In genomic region chr4:18020671-18021469, GRCh38 we compare ENCODE assay signal across 8 cellular contexts. TPM values are rescaled to one million over a fixed set of nuclear protein-coding genes. Genes with fewer than 3 reads are reported as not detected.
DNase-seq lines count a peak whose midpoint lies in the region; ATAC-seq, FAIRE-seq and TF ChIP-seq lines count a peak whose summit lies in the region.

No MANE protein-coding gene starts in this region.

- H2BK120ac ChIP-seq in H1 (replicated peaks; ENCODE audit: low read depth, low read length): no peak overlapping the region

- peak overlapping the region; percentile 42 for H3K56ac ChIP-seq in H1 (replicated peaks; ENCODE audit: insufficient read length, low read depth, low read length)

- H3K14ac ChIP-seq in H1 (ENCODE audit: insufficient read length): no peak overlapping the region

- no peak; a peak in 1 of 3 replicates for TF ChIP-seq POLR2A in H1 (IDR thresholded peaks at IDR 0.05; ENCODE audit: control extremely low read depth in 1 of 2, low read depth in 2 of 2, low read length in 2 of 2)

- no peak overlapping the region for H2AFZ ChIP-seq in H1 (ENCODE audit: low read length)

- POLR2A ChIA-PET in H1 (lab: Charles Lee; ENCODE audit: partially characterized antibody): interaction anchor here (0.6 to 1.8 kb wide), 4 partner anchors 10 to 572 kb away, joined by 3 to 7 read pairs (median 4); no protein-coding TSS in a partner anchor

- no peaks in the 10 kb centered on the region for H3K4me1 ChIP-seq in H1 (replicated peaks in 1 of 4; ENCODE audit: control insufficient read depth in 3 of 4, insufficient read depth in 4 of 4, low read length in 3 of 4)

- peaks cover 0 to 1% (median 0%) of the 10 kb centered on the region in 7 donors for H3K9me3 Mint-ChIP-seq in CD14-positive monocyte

- no peak for TF ChIP-seq EP300 in H1 (IDR thresholded peaks at IDR 0.05; ENCODE audit: borderline replicate concordance in 1 of 2, low read depth in 2 of 2, low read length in 2 of 2)

- peak overlapping the region; percentile 88 to 97 (median 92) for H3K27ac Mint-ChIP-seq in CD14-positive monocyte

- H3K79me2 ChIP-seq in H1 (ENCODE audit: control insufficient read depth in 1 of 2, insufficient read depth in 2 of 2, low read length in 2 of 2): peaks cover 0 to 48% of the 10 kb centered on the region in 2 experiments; a peak in 3 of 4 replicates

- H4K5ac ChIP-seq in H1 (ENCODE audit: insufficient read length, low read depth, low read length): no peak overlapping the region

- TF ChIP-seq CTCF in CD14-positive monocyte (IDR thresholded peaks at IDR 0.05) (peak; percentile 11), H1 (IDR thresholded peaks at IDR 0.05; ENCODE audit: control extremely low read depth in 1 of 3, insufficient read depth in 1 of 3, low read depth in 1 of 3, low read length in 3 of 3) (no peak)

- no peak for FAIRE-seq in H1 (lab: Jason Lieb, UNC)

- TF ChIP-seq RAD21 in H1 (IDR thresholded peaks at IDR 0.05 in 1 of 2, conservative IDR thresholded peaks at IDR 0.05 in 1 of 2; ENCODE audit: low read depth in 2 of 2, low read length in 2 of 2): no peak

- H3K36me3 ChIP-seq in H1 (ENCODE audit: control insufficient read depth in 2 of 4, insufficient read depth in 4 of 4, low read length in 3 of 4): no peaks in the 10 kb centered on the region

- H3K27ac ChIP-seq in H1 (ENCODE audit: low read depth, low read length): peak overlapping the region; percentile 61; the same call in 1 of the 2 replicates

- H3K23ac ChIP-seq in H1 (ENCODE audit: insufficient read length): no peak overlapping the region

- H2BK12ac ChIP-seq in H1 (ENCODE audit: low read depth, low read length): no peak overlapping the region

- H3K4me3 Mint-ChIP-seq in CD14-positive monocyte: peak overlapping the region; percentile 99 to 100

- no peak overlapping the region for H4K91ac ChIP-seq in H1 (replicated peaks; ENCODE audit: insufficient read length, low read length)

- H3K4me3 ChIP-seq in H1 (ENCODE audit: extremely low read depth in 1 of 4, insufficient read depth in 2 of 4, low read depth in 3 of 4, low read length in 4 of 4): peak overlapping the region; percentile 72 to 98 (median 84)

- DNase-seq in CD14-positive monocyte (ENCODE audit: low spot score): peak; percentile 60
- DNase-seq in NCI-H774 (lab: John Stamatoyannopoulos, UW): peak; percentile 28
- DNase-seq in activated CD8-positive, alpha-beta memory T cell treated with anti-CD3 and anti-CD28 coated beads for 48 hours (ENCODE audit: low read depth in 2 of 3, low spot score in 2 of 3): peak; percentile 15 to 20 (median 17)
- peak; percentile 39 to 77 for DNase-seq in H1 (ENCODE audit: low read depth in 1 of 2, low spot score in 2 of 2)
- peak; percentile 83 for DNase-seq in medulla oblongata (ENCODE audit: extremely low spot score)
- DNase-seq in stimulated activated CD8-positive, alpha-beta memory T cell treated with anti-CD3 and anti-CD28 coated beads, Interleukin-2, amount 100 ng/mL, for 48 hours (ENCODE audit: low read depth in 2 of 2): peak; percentile 17 to 31

- peaks cover 10% of the 10 kb centered on the region; the same call in 1 of the 2 replicates for H3K23me2 ChIP-seq in H1 (ENCODE audit: low read depth, low read length)

- no peaks in the 10 kb centered on the region for H3K79me1 ChIP-seq in H1 (ENCODE audit: low read depth, low read length)

- no peak overlapping the region for H2BK20ac ChIP-seq in H1 (ENCODE audit: low read length)

- H4K8ac ChIP-seq in H1 (ENCODE audit: extremely low read depth, insufficient read depth, low read length): peak overlapping the region; percentile 92; the same call in 1 of the 2 replicates

- H3K4me2 ChIP-seq in H1 (ENCODE audit: insufficient read depth in 1 of 2, low read depth in 2 of 2, low read length in 2 of 2): peak overlapping the region; percentile 87 to 88

- H3K4me1 Mint-ChIP-seq in CD14-positive monocyte: peaks cover 40% of the 10 kb centered on the region

- peak overlapping the region; percentile 56 to 89 (median 78); a peak in 6 of 7 replicates for H3K9ac ChIP-seq in H1 (replicated peaks in 1 of 4; ENCODE audit: extremely low read depth in 1 of 4, low read depth in 3 of 4, low read length in 3 of 4)

- no peak overlapping the region for H2BK15ac ChIP-seq in H1 (ENCODE audit: low read length)

- H3K27me3 ChIP-seq in H1 (replicated peaks in 1 of 4; ENCODE audit: control insufficient read depth in 3 of 4, extremely low read depth in 1 of 4, insufficient read depth in 3 of 4, low read length in 3 of 4): peaks cover 2 to 21% (median 14%) of the 10 kb centered on the region in 4 experiments

- no peak overlapping the region for H2BK5ac ChIP-seq in H1 (ENCODE audit: low read depth, low read length)

- CTCF ChIA-PET in H1 (lab: Charles Lee; ENCODE audit: partially characterized antibody): interaction anchor here (0.7 kb wide), 1 partner anchor 10 kb away, joined by 3 read pairs; no protein-coding TSS in a partner anchor

- no peaks in the 10 kb centered on the region for H3K9me3 ChIP-seq in H1 (ENCODE audit: insufficient read depth in 2 of 2, low read depth in 1 of 2, low read length in 1 of 2)

- intact Hi-C loops in CD14-positive monocyte (cut with micrococcal nuclease): loop anchor here (5.0 kb wide), 2 partner anchors 209 to 444 kb away; partner anchors contain the start of genes DCAF16 (in 2 of the 2), NCAPG (in 2 of the 2) and LAP3 (in 1 of the 2)

- H3K36me3 Mint-ChIP-seq in CD14-positive monocyte: peaks cover 0 to 3% of the 10 kb centered on the region in 2 donors

- no peak overlapping the region for H2AK5ac ChIP-seq in H1 (ENCODE audit: low read depth, low read length)

- peaks cover 4 to 19% (median 17%) of the 10 kb centered on the region in 3 donors for H3K27me3 Mint-ChIP-seq in CD14-positive monocyte (ENCODE audit: low read depth in 3 of 3)

- H3K18ac ChIP-seq in H1 (ENCODE audit: extremely low read depth, low read length): no peak overlapping the region; the same call in 1 of the 2 replicates

- peaks cover 3 to 6% of the 10 kb centered on the region in 2 experiments for H4K20me1 ChIP-seq in H1 (replicated peaks in 1 of 2; ENCODE audit: control insufficient read depth in 1 of 2, insufficient read depth in 2 of 2, low read length in 2 of 2)

- peak; percentile 22 for ATAC-seq in GM19438 (IDR thresholded peaks at IDR 0.05; ENCODE audit: low read depth, unreplicated experiment)
- ATAC-seq in HG03565 (IDR thresholded peaks at IDR 0.05; ENCODE audit: unreplicated experiment): peak; percentile 6

- no peak overlapping the region for H3K4ac ChIP-seq in H1 (replicated peaks; ENCODE audit: insufficient read length, low read depth, low read length)

- 1% methylated on average over 34 of the region's 90 CpGs; no CpG with 5 or more reads in 1 of the 2 experiments for WGBS in H1 (ENCODE audit: extremely low coverage in 1 of 2, insufficient coverage in 1 of 2, insufficient read length in 1 of 2, insufficient replicate concordance in 2 of 2, low coverage in 1 of 2, low lambda C conversion rate in 2 of 2, missing lambda C conversion rate in 1 of 2), 2 experiments

TF ChIP-seq in H1, 55 proteins besides CTCF, POLR2A, EP300 and RAD21:
- TF ChIP-seq USF2 (IDR thresholded peaks at IDR 0.05; ENCODE audit: low read length): peak; percentile 44; the same call in 1 of the 2 replicates
- TF ChIP-seq KDM1A (IDR thresholded peaks at IDR 0.05; ENCODE audit: borderline replicate concordance, low read length): no peak
- peak; percentile 77 for TF ChIP-seq SAP30 (IDR thresholded peaks at IDR 0.05; ENCODE audit: insufficient read depth, insufficient replicate concordance, low read length)
- no peak for TF ChIP-seq KDM5A (IDR thresholded peaks at IDR 0.05; ENCODE audit: low read length)
- no peak for TF ChIP-seq GTF2F1 (IDR thresholded peaks at IDR 0.05; ENCODE audit: borderline replicate concordance, low read depth, low read length)
- peak; percentile 73 to 82; a peak in 3 of 4 replicates for TF ChIP-seq SIN3A (conservative IDR thresholded peaks at IDR 0.05 in 1 of 2, IDR thresholded peaks at IDR 0.05 in 1 of 2; ENCODE audit: low read depth in 1 of 2, low read length in 2 of 2)
TF ChIP-seq in H1: peak in this region for 3.

RNA-seq across cellular contexts. Expression of gene LCORL, which starts 0.7 kb away (rescaled TPM):
- 10 to 100 TPM in 1 of 2 donors, 1 to 10 TPM in 1; 9.6 to 19.1 TPM for polyA plus RNA-seq in CD14-positive monocyte
- total RNA-seq in H1 (2021; fragmentation: NEBNext Ultra II Directional; extraction: Animal tissue kit (Norgen Biotek cat#: 25700)): 19.2 and 20.3 TPM in 2 replicates
- polyA plus RNA-seq in H1 (2011; rRNA removed): 1.8 and 2.2 TPM in 2 replicates
- polyA plus RNA-seq in H1 (2011; cell fraction: cytosol; rRNA removed): 3.3 TPM
- polyA plus RNA-seq in H1 (2011; cell fraction: nucleus; rRNA removed): 3.5 TPM
- 5.3 to 10.7 TPM (median 6.6 TPM) in 4 replicates for polyA plus RNA-seq in H1 (2012, experiment 1 of 2)
- 0.71 TPM for polyA plus RNA-seq in H1 (2012, experiment 2 of 2)
- polyA plus RNA-seq in H1 (2013, experiment 1 of 2): 8.9 TPM
- 7.6 TPM for polyA plus RNA-seq in H1 (2013, experiment 2 of 2)
- polyA minus RNA-seq in H1 (2011; rRNA and poly(A)+ RNA removed): 11.1 and 19.5 TPM in 2 replicates
- 4.5 TPM for polyA minus RNA-seq in H1 (2011; cell fraction: cytosol; rRNA and poly(A)+ RNA removed)
- 30.0 TPM for polyA minus RNA-seq in H1 (2011; cell fraction: nucleus; rRNA and poly(A)+ RNA removed)

Comparison
In these comparisons a context has a peak if more than half of its experiments do, and no peak if none do; other contexts are left out.
1. Peak in every context shown above with its lines: DNase-seq, ATAC-seq, H3K4me3 ChIP-seq and H3K27ac ChIP-seq.
2. DNase-seq: peak in every context shown above with its lines; median percentile 83 in medulla oblongata; 60 in CD14-positive monocyte; 58 in H1; 28 in NCI-H774; 24 in stimulated activated CD8-positive, alpha-beta memory T cell treated with anti-CD3 and anti-CD28 coated beads, Interleukin-2, amount 100 ng/mL, for 48 hours; 17 in activated CD8-positive, alpha-beta memory T cell treated with anti-CD3 and anti-CD28 coated beads for 48 hours.